Comparison of ENCODE assay signal across 8 cellular contexts in genomic region chr16:30535106-30535776, GRCh38. TPM values are rescaled to one million over a fixed set of nuclear protein-coding genes. Genes with fewer than 3 reads are reported as not detected.
DNase-seq lines count a peak whose midpoint lies in the region; ATAC-seq and TF ChIP-seq lines count a peak whose summit lies in the region.

No MANE protein-coding gene starts in this region.

- no peaks in the 10 kb centered on the region; the same call in 1 of the 2 replicates for H3K9me3 ChIP-seq in AG04450 (ENCODE audit: control insufficient read depth, insufficient read depth, low read length)

- ATAC-seq in GM19452 (IDR thresholded peaks at IDR 0.05; ENCODE audit: unreplicated experiment): peak; percentile 1
- peak; percentile 31 for ATAC-seq in effector memory CD8-positive, alpha-beta T cell (replicated peaks)
- peak; percentile 37 to 38 for ATAC-seq in naive B cell (ENCODE audit: low read depth in 2 of 2)

- H3K27ac ChIP-seq in AG04450 (ENCODE audit: low read depth, low read length): peak overlapping the region; percentile 31

- H3K27ac Mint-ChIP-seq in effector memory CD8-positive, alpha-beta T cell: peak overlapping the region; percentile 97 to 98
- H3K27ac Mint-ChIP-seq in naive B cell: peak overlapping the region; percentile 93 to 99 (median 98)

- DNase-seq in AG04450 (ENCODE audit: low read depth, low spot score): no peak
- peak; percentile 41 for DNase-seq in NCI-H82 (lab: John Stamatoyannopoulos, UW)
- DNase-seq in effector memory CD8-positive, alpha-beta T cell: no peak
- DNase-seq in naive B cell: no peak
- no peak for DNase-seq in central memory CD4-positive, alpha-beta T cell
- no peak for DNase-seq in NCI-H524 treated with DMSO at 0.1 percent for 48 hours (lab: John Stamatoyannopoulos, UW)
- DNase-seq in NCI-H187 treated with DMSO at 0.1 percent for 48 hours (lab: John Stamatoyannopoulos, UW): no peak

- no peaks in the 10 kb centered on the region for H3K27me3 Mint-ChIP-seq in effector memory CD8-positive, alpha-beta T cell
- H3K27me3 Mint-ChIP-seq in naive B cell: no peaks in the 10 kb centered on the region

- peaks cover 26% of the 10 kb centered on the region for H3K36me3 Mint-ChIP-seq in effector memory CD8-positive, alpha-beta T cell (ENCODE audit: insufficient read depth)
- H3K36me3 Mint-ChIP-seq in naive B cell: peaks cover 0 to 7% of the 10 kb centered on the region in 2 donors

- CTCF ChIA-PET in AG04450 (lab: Charles Lee): interaction anchor here (0.5 to 1.9 kb wide), 15 partner anchors 15 to 166 kb away, joined by 3 to 14 read pairs (median 3); partner anchors contain the start of genes PRR14, ZNF764 and ZNF785

- no peak for TF ChIP-seq CTCF in AG04450 (IDR thresholded peaks at IDR 0.05; ENCODE audit: low read depth, low read length)

- no peaks in the 10 kb centered on the region for H3K9me3 Mint-ChIP-seq in effector memory CD8-positive, alpha-beta T cell
- no peaks in the 10 kb centered on the region for H3K9me3 Mint-ChIP-seq in naive B cell

- H3K27me3 ChIP-seq in AG04450 (ENCODE audit: control insufficient read depth, insufficient read depth, low read length): no peaks in the 10 kb centered on the region

- POLR2A ChIA-PET in AG04450 (lab: Yijun Ruan, JAX): interaction anchor here (0.6 to 1.7 kb wide), 8 partner anchors 8 to 117 kb away, joined by 3 to 8 read pairs (median 4); partner anchors contain the start of genes ZNF688, ZNF689 and ZNF764

- H3K4me1 Mint-ChIP-seq in effector memory CD8-positive, alpha-beta T cell (ENCODE audit: low read depth in 2 of 2): peaks cover 18 to 19% of the 10 kb centered on the region in 2 donors
- H3K4me1 Mint-ChIP-seq in naive B cell: peaks cover 20 to 51% (median 38%) of the 10 kb centered on the region in 3 donors

- H3K4me3 Mint-ChIP-seq in effector memory CD8-positive, alpha-beta T cell: peak overlapping the region; percentile 97 to 99
- peak overlapping the region; percentile 90 to 99 (median 98) for H3K4me3 Mint-ChIP-seq in naive B cell

- H3K4me3 ChIP-seq in AG04450 (ENCODE audit: low read depth, low read length): peak overlapping the region; percentile 69

RNA-seq across cellular contexts. Expression of gene ZNF747, which starts 0.6 kb away (rescaled TPM):
- polyA plus RNA-seq in AG04450 (2011; rRNA removed) (4.9 and 5.0 TPM in 2 replicates), naive B cell (ENCODE audit: low read depth in 6 of 6) (10 to 100 TPM; 12.0 to 18.3 (median 15.1) TPM)
- polyA minus RNA-seq in AG04450 (2011; rRNA and poly(A)+ RNA removed): 3.6 and 4.5 TPM in 2 replicates

RNA-seq across cellular contexts. Expression of gene ZNF768, which starts 8.9 kb away (rescaled TPM):
- polyA plus RNA-seq in AG04450 (2011; rRNA removed): 9.8 and 14.5 TPM in 2 replicates
- polyA minus RNA-seq in AG04450 (2011; rRNA and poly(A)+ RNA removed): 6.0 and 6.3 TPM in 2 replicates
- 10 to 100 TPM in 1 of 6 donors, 1 to 10 TPM in 4, under 1 TPM in 1; 0.40 to 10.1 (median 6.3) TPM for polyA plus RNA-seq in naive B cell (ENCODE audit: low read depth in 6 of 6)

RNA-seq across cellular contexts. Expression of gene ZNF764, which starts 22.9 kb away (rescaled TPM):
- 2.5 and 3.2 TPM in 2 replicates for polyA plus RNA-seq in AG04450 (2011; rRNA removed)
- 2.9 and 3.0 TPM in 2 replicates for polyA minus RNA-seq in AG04450 (2011; rRNA and poly(A)+ RNA removed)
- polyA plus RNA-seq in naive B cell (ENCODE audit: low read depth in 6 of 6): 1 to 10 TPM in 5 of 6 donors, not detected in 1; 2.3 to 6.8 (median 4.7) TPM

RNA-seq across cellular contexts. Expression of gene ZNF688, which starts 36.3 kb away (rescaled TPM):
- polyA plus RNA-seq in AG04450 (2011; rRNA removed) (5.5 and 6.8 TPM in 2 replicates), naive B cell (ENCODE audit: low read depth in 6 of 6) (10 to 100 TPM; 28.0 to 41.5 (median 36.1) TPM)
- polyA minus RNA-seq in AG04450 (2011; rRNA and poly(A)+ RNA removed): 1.1 and 2.3 TPM in 2 replicates

RNA-seq across cellular contexts. Expression of gene ZNF785, which starts 50.3 kb away (rescaled TPM):
- 4.7 and 6.6 TPM in 2 replicates for polyA plus RNA-seq in AG04450 (2011; rRNA removed)
- 5.4 and 7.0 TPM in 2 replicates for polyA minus RNA-seq in AG04450 (2011; rRNA and poly(A)+ RNA removed)
- 1 to 10 TPM; 1.4 to 4.4 (median 2.9) TPM for polyA plus RNA-seq in naive B cell (ENCODE audit: low read depth in 6 of 6)
